ENCODE assay signal across 8 cellular contexts in genomic region chr11:15113381-15113780, GRCh38. TPM values are rescaled to one million over a fixed set of nuclear protein-coding genes. Genes with fewer than 3 reads are reported as not detected.
DNase-seq lines count a peak whose midpoint lies in the region; ATAC-seq, FAIRE-seq and TF ChIP-seq lines count a peak whose summit lies in the region.

No MANE protein-coding gene starts in this region.

- peaks cover 30% of the 10 kb centered on the region for H3K27me3 Mint-ChIP-seq in brain
- H3K27me3 Mint-ChIP-seq in glutamatergic neuron (ENCODE audit: unreplicated experiment), result peaks cover 5% of the 10 kb centered on the region

- H3K9me3 Mint-ChIP-seq in brain (peaks cover 0 to 6% (median 0%) of the 10 kb centered on the region in 5 experiments), glutamatergic neuron (ENCODE audit: unreplicated experiment) (peaks cover 7% of the 10 kb centered on the region)

- H3K27ac Mint-ChIP-seq in brain, result peak overlapping the region in 1 of 5 experiments; percentile 20
- H3K27ac Mint-ChIP-seq in glutamatergic neuron (ENCODE audit: unreplicated experiment), result no peak overlapping the region

- ATAC-seq in GM21526 (IDR thresholded peaks at IDR 0.05; ENCODE audit: low FRiP score, unreplicated experiment) (peak; percentile 95), HG03575 (IDR thresholded peaks at IDR 0.05; ENCODE audit: extremely low read depth, insufficient number of reproducible peaks, low FRiP score, unreplicated experiment) (peak; percentile 91)

- DNase-seq in GM12891 (ENCODE audit: insufficient read length, low spot score), result peak; percentile 45
- DNase-seq in glutamatergic neuron, result no peak
- no peak for DNase-seq in OCI-M2 (lab: John Stamatoyannopoulos, UW; ENCODE audit: unreplicated experiment)
- DNase-seq in NCI-H524 treated with DMSO at 0.1 percent for 48 hours (lab: John Stamatoyannopoulos, UW), result no peak
- no peak for DNase-seq in activated CD4-positive, alpha-beta T cell treated with anti-CD3 and anti-CD28 coated beads, Interleukin-2, amount 50 U/mL, for 48 hours

- TF ChIP-seq CTCF in brain (conservative IDR thresholded peaks at IDR 0.05) (no peak), glutamatergic neuron (IDR thresholded peaks at IDR 0.05; ENCODE audit: partially characterized antibody, unreplicated experiment) (no peak)

- peak overlapping the region in 4 of 5 experiments; percentile 10 to 60 (median 54) for H3K4me3 Mint-ChIP-seq in brain
- no peak overlapping the region for H3K4me3 Mint-ChIP-seq in glutamatergic neuron (ENCODE audit: unreplicated experiment)

- no peak for TF ChIP-seq POLR2A in GM12891 (IDR thresholded peaks at IDR 0.05; ENCODE audit: low read depth, low read length)

- H3K36me3 Mint-ChIP-seq in brain, result no peaks in the 10 kb centered on the region
- no peaks in the 10 kb centered on the region for H3K36me3 Mint-ChIP-seq in glutamatergic neuron (ENCODE audit: unreplicated experiment)

- H3K4me1 Mint-ChIP-seq in brain (peaks cover 17% of the 10 kb centered on the region), glutamatergic neuron (ENCODE audit: low read depth, unreplicated experiment) (no peaks in the 10 kb centered on the region)

- FAIRE-seq in GM12891 (lab: Jason Lieb, UNC), result peak; percentile 90

TF ChIP-seq in GM12891, 5 proteins besides CTCF, POLR2A, EP300 and RAD21:
- TF ChIP-seq PAX5 (IDR thresholded peaks at IDR 0.05; ENCODE audit: insufficient read depth, low read length, severe bottlenecking) (peak; percentile 13), POU2F2 (IDR thresholded peaks at IDR 0.05; ENCODE audit: low read depth, low read length) (no peak), TAF1 (IDR thresholded peaks at IDR 0.05; ENCODE audit: low read depth, low read length) (no peak), POLR2AphosphoS5 (IDR thresholded peaks at IDR 0.05; ENCODE audit: low read depth, low read length) (no peak), SPI1 (IDR thresholded peaks at IDR 0.05; ENCODE audit: low read depth, low read length) (peak; percentile 79)

RNA-seq across cellular contexts. Expression of gene INSC, which starts 1.3 kb away (rescaled TPM):
- not detected for polyA plus RNA-seq in GM12891 (2012; ENCODE audit: low read depth, missing spikeins)
- not detected for polyA plus RNA-seq in brain (ENCODE audit: insufficient read depth, low read depth, low replicate concordance)
- not detected for total RNA-seq in glutamatergic neuron (ENCODE audit: unreplicated experiment)

RNA-seq across cellular contexts. Expression of gene CALCB, which starts 40.0 kb away (rescaled TPM):
- polyA plus RNA-seq in GM12891 (2012; ENCODE audit: low read depth, missing spikeins), result not detected
- not detected for polyA plus RNA-seq in brain (ENCODE audit: insufficient read depth, low read depth, low replicate concordance)
- 0.74 TPM for total RNA-seq in glutamatergic neuron (ENCODE audit: unreplicated experiment)
